Comparison of ENCODE assay signal across 12 cellular contexts in genomic region chr16:23497543-23497868, GRCh38. TPM values are rescaled to one million over a fixed set of nuclear protein-coding genes. Genes with fewer than 3 reads are reported as not detected.
DNase-seq lines count a peak whose midpoint lies in the region; ATAC-seq and TF ChIP-seq lines count a peak whose summit lies in the region.
"Had no signal": no experiment of that assay in that cellular context is flagged by ENCODE, and none has a peak within 500 bp of the region (broad histone marks: within the 10 kb centered on the region; RNA-seq: fewer than 3 reads in every experiment).

No MANE protein-coding gene starts in this region.

- no peak for TF ChIP-seq POLR2A in heart left ventricle (IDR thresholded peaks at IDR 0.05)

- no peak overlapping the region for H3K4me3 Mint-ChIP-seq in naive thymus-derived CD4-positive, alpha-beta T cell
- H3K4me3 Mint-ChIP-seq: activated naive CD4-positive, alpha-beta T cell treated with anti-CD3 and anti-CD28 coated beads, Interleukin-2, amount 50 U/mL, for 24 hours had no signal

- H3K4me3 ChIP-seq in heart left ventricle (no peak overlapping the region), coronary artery (no peak overlapping the region), upper lobe of right lung (no peak overlapping the region)
- H3K4me3 ChIP-seq in naive thymus-derived CD4-positive, alpha-beta T cell (ENCODE audit: low read length): no peak overlapping the region
- H3K4me3 ChIP-seq: dorsolateral prefrontal cortex had no signal

- CTCF ChIA-PET in naive thymus-derived CD4-positive, alpha-beta T cell (lab: Charles Lee): interaction anchor here (0.6 kb wide), 1 partner anchor 10 kb away, joined by 3 read pairs; no protein-coding TSS in a partner anchor

- no peak for TF ChIP-seq CTCF in heart left ventricle (IDR thresholded peaks at IDR 0.05)
- no peak for TF ChIP-seq CTCF in coronary artery (IDR thresholded peaks at IDR 0.05)
- TF ChIP-seq CTCF in upper lobe of right lung (IDR thresholded peaks at IDR 0.05): no peak

- 79 to 84% (median 82%) methylated on average over 6 of the region's 6 CpGs for WGBS in heart left ventricle, 4 donors

- intact Hi-C loops in heart left ventricle (cut with DNase I): no loop called here
- intact Hi-C loops in cardiac septum (cut with DNase I): no loop called here
- intact Hi-C loops in naive thymus-derived CD4-positive, alpha-beta T cell (cut with micrococcal nuclease): no loop called here
- intact Hi-C loops in upper lobe of right lung (cut with DNase I): no loop called here

- H3K4me1 ChIP-seq in heart left ventricle (peaks cover 0 to 63% (median 19%) of the 10 kb centered on the region in 12 donors), upper lobe of right lung (peaks cover 47% of the 10 kb centered on the region)
- no peaks in the 10 kb centered on the region for H3K4me1 ChIP-seq in naive thymus-derived CD4-positive, alpha-beta T cell (ENCODE audit: control insufficient read depth in 2 of 2, insufficient read depth in 2 of 2, low read length in 2 of 2)

- H3K36me3 Mint-ChIP-seq in naive thymus-derived CD4-positive, alpha-beta T cell: peaks cover 0 to 22% (median 7%) of the 10 kb centered on the region in 5 donors

- peak overlapping the region in 8 of 12 donors; percentile 17 to 73 (median 42) for H3K27ac ChIP-seq in heart left ventricle
- peak overlapping the region; percentile 5 to 77 for H3K27ac ChIP-seq in coronary artery
- no peak overlapping the region for H3K27ac ChIP-seq in naive thymus-derived CD4-positive, alpha-beta T cell (ENCODE audit: low read depth, low read length)
- peak overlapping the region; percentile 76 for H3K27ac ChIP-seq in upper lobe of right lung

- no peak for ATAC-seq in heart left ventricle
- no peak for ATAC-seq in naive thymus-derived CD4-positive, alpha-beta T cell
- no peak for ATAC-seq in upper lobe of right lung

- H3K9me3 Mint-ChIP-seq in naive thymus-derived CD4-positive, alpha-beta T cell: no peaks in the 10 kb centered on the region
- H3K9me3 Mint-ChIP-seq: activated naive CD4-positive, alpha-beta T cell treated with anti-CD3 and anti-CD28 coated beads, Interleukin-2, amount 50 U/mL, for 24 hours had no signal

- no peaks in the 10 kb centered on the region for H3K27me3 Mint-ChIP-seq in naive thymus-derived CD4-positive, alpha-beta T cell
- H3K27me3 Mint-ChIP-seq: activated naive CD4-positive, alpha-beta T cell treated with anti-CD3 and anti-CD28 coated beads, Interleukin-2, amount 50 U/mL, for 24 hours had no signal

- H3K27ac Mint-ChIP-seq in naive thymus-derived CD4-positive, alpha-beta T cell: peak overlapping the region in 7 of 9 donors; percentile 10 to 81 (median 38)

- H3K27me3 ChIP-seq in heart left ventricle: no peaks in the 10 kb centered on the region
- H3K27me3 ChIP-seq in naive thymus-derived CD4-positive, alpha-beta T cell (ENCODE audit: control insufficient read depth in 2 of 2, insufficient read depth in 2 of 2, low read length in 2 of 2): no peaks in the 10 kb centered on the region
- no peaks in the 10 kb centered on the region for H3K27me3 ChIP-seq in upper lobe of right lung
- H3K27me3 ChIP-seq: dorsolateral prefrontal cortex had no signal

- H3K9me3 ChIP-seq in heart left ventricle (no peaks in the 10 kb centered on the region), upper lobe of right lung (no peaks in the 10 kb centered on the region)
- no peaks in the 10 kb centered on the region for H3K9me3 ChIP-seq in naive thymus-derived CD4-positive, alpha-beta T cell (ENCODE audit: control insufficient read depth in 2 of 3, low read length in 3 of 3)

- H3K4me1 Mint-ChIP-seq in naive thymus-derived CD4-positive, alpha-beta T cell: peaks cover 23 to 42% (median 38%) of the 10 kb centered on the region in 7 donors

- H3K36me3 ChIP-seq in heart left ventricle (peaks cover 0 to 47% (median 33%) of the 10 kb centered on the region in 9 donors), upper lobe of right lung (peaks cover 38% of the 10 kb centered on the region)
- peaks cover 14 to 46% (median 22%) of the 10 kb centered on the region in 3 experiments for H3K36me3 ChIP-seq in naive thymus-derived CD4-positive, alpha-beta T cell (ENCODE audit: control insufficient read depth in 2 of 3, insufficient read depth in 3 of 3, low read length in 3 of 3)

- POLR2A ChIA-PET in naive thymus-derived CD4-positive, alpha-beta T cell (lab: Charles Lee): no interaction called here

- DNase-seq in heart left ventricle: no peak
- DNase-seq in cardiac septum (ENCODE audit: low spot score): no peak
- no peak for DNase-seq in coronary artery (ENCODE audit: low spot score)
- DNase-seq in naive thymus-derived CD4-positive, alpha-beta T cell: no peak
- no peak for DNase-seq in upper lobe of right lung
- no peak for DNase-seq in NCI-H1092 (lab: John Stamatoyannopoulos, UW)
- DNase-seq in NCI-H1930 (lab: John Stamatoyannopoulos, UW): no peak
- no peak for DNase-seq in effector CD4-positive, alpha-beta T cell
- DNase-seq: DND-41, NCI-H1694 had no signal

RNA-seq across cellular contexts. Expression of gene GGA2, which starts 12.8 kb away (rescaled TPM):
- total RNA-seq in heart left ventricle (10 to 100 TPM; 30.8 to 73.8 (median 47.5) TPM), cardiac septum (38.1 TPM), upper lobe of right lung (161 TPM)
- 10 to 100 TPM; 17.9 to 20.0 TPM for polyA plus RNA-seq in heart left ventricle
- 100 to 1,000 TPM in 4 of 5 experiments, 10 to 100 TPM in 1; 99.3 to 138 (median 104) TPM for total RNA-seq in naive thymus-derived CD4-positive, alpha-beta T cell
- 10 to 100 TPM; 41.7 to 44.6 TPM for polyA plus RNA-seq in naive thymus-derived CD4-positive, alpha-beta T cell

RNA-seq across cellular contexts. Expression of gene COG7, which starts 44.5 kb away (rescaled TPM):
- total RNA-seq in heart left ventricle: 10 to 100 TPM in 7 of 9 donors, 1 to 10 TPM in 2; 7.8 to 16.8 (median 12.2) TPM
- 10 to 100 TPM; 11.1 to 12.4 TPM for polyA plus RNA-seq in heart left ventricle
- 14.4 TPM for total RNA-seq in cardiac septum
- total RNA-seq in naive thymus-derived CD4-positive, alpha-beta T cell: 10 to 100 TPM; 16.1 to 28.4 (median 22.6) TPM
- polyA plus RNA-seq in naive thymus-derived CD4-positive, alpha-beta T cell: 10 to 100 TPM in 1 of 2 donors, 1 to 10 TPM in 1; 9.6 to 12.9 TPM
- total RNA-seq in upper lobe of right lung: 21.2 TPM

RNA-seq across cellular contexts. Expression of gene EARS2, which starts 59.6 kb away (rescaled TPM):
- total RNA-seq in heart left ventricle (10 to 100 TPM; 12.2 to 37.0 (median 21.5) TPM), cardiac septum (16.4 TPM), upper lobe of right lung (15.3 TPM)
- 10 to 100 TPM; 16.7 to 22.8 TPM for polyA plus RNA-seq in heart left ventricle
- 10 to 100 TPM; 10.6 to 19.2 (median 15.1) TPM for total RNA-seq in naive thymus-derived CD4-positive, alpha-beta T cell
- polyA plus RNA-seq in naive thymus-derived CD4-positive, alpha-beta T cell: 10 to 100 TPM; 14.0 to 15.7 TPM
